Comparison of ENCODE assay signal across 8 cellular contexts in genomic region chr1:8047686-8048522, GRCh38. TPM values are rescaled to one million over a fixed set of nuclear protein-coding genes. Genes with fewer than 3 reads are reported as not detected.
DNase-seq lines count a peak whose midpoint lies in the region; ATAC-seq and TF ChIP-seq lines count a peak whose summit lies in the region.

No MANE protein-coding gene starts in this region.

- H2BK20ac ChIP-seq in H9 (ENCODE audit: low read depth, low read length, poor library complexity, severe bottlenecking) = no peak overlapping the region

- no peak overlapping the region for H3K18ac ChIP-seq in H9 (ENCODE audit: insufficient read length, low read depth, low read length)

- H3K4me1 ChIP-seq in GM23248 (ENCODE audit: insufficient read depth) (peaks cover 33% of the 10 kb centered on the region), skeletal muscle satellite cell (ENCODE audit: control insufficient read depth, insufficient read depth, low read length) (peaks cover 33% of the 10 kb centered on the region), H9 (ENCODE audit: insufficient read depth, low read length) (no peaks in the 10 kb centered on the region), MM.1S (ENCODE audit: low read length) (no peaks in the 10 kb centered on the region)

- no peak overlapping the region for H3K56ac ChIP-seq in H9 (ENCODE audit: insufficient read length, low read depth, low read length)

- H4K91ac ChIP-seq in H9 (ENCODE audit: insufficient read length, low read depth, low read length) = no peak overlapping the region

- H2BK15ac ChIP-seq in H9 (ENCODE audit: low read depth, low read length) = no peak overlapping the region

- H3K36me3 ChIP-seq in GM23248 (ENCODE audit: low read depth) (no peaks in the 10 kb centered on the region), skeletal muscle satellite cell (ENCODE audit: insufficient read depth, low read length) (no peaks in the 10 kb centered on the region), MM.1S (replicated peaks; ENCODE audit: insufficient read depth, low read length) (no peaks in the 10 kb centered on the region)

- no peak overlapping the region for H2BK5ac ChIP-seq in H9 (ENCODE audit: insufficient read length, low read length)

- H3K79me2 ChIP-seq in GM23248 (ENCODE audit: insufficient read depth) (no peaks in the 10 kb centered on the region), H9 (ENCODE audit: insufficient read depth, low read length) (no peaks in the 10 kb centered on the region), MM.1S (ENCODE audit: low read length) (no peaks in the 10 kb centered on the region)

- H3K27ac Mint-ChIP-seq in H9 = peak overlapping the region in 1 of 3 experiments; percentile 71; a peak in 2 of 7 replicates

- no peaks in the 10 kb centered on the region for H4K20me1 ChIP-seq in GM23248 (ENCODE audit: insufficient read depth)
- no peaks in the 10 kb centered on the region for H4K20me1 ChIP-seq in H9 (ENCODE audit: control insufficient read depth, insufficient read depth, insufficient read length)
- H4K20me1 ChIP-seq in MM.1S (ENCODE audit: insufficient read depth, low read length) = no peaks in the 10 kb centered on the region

- DNase-seq in GM23248 = peak; percentile 85
- peak; percentile 16 for DNase-seq in SK-MEL-5 (ENCODE audit: low read depth, low spot score)
- DNase-seq in fibroblast of villous mesenchyme (ENCODE audit: low read depth) = peak; percentile 98
- no peak for DNase-seq in H9
- DNase-seq in NK-92 (lab: John Stamatoyannopoulos, UW; ENCODE audit: unreplicated experiment) = no peak
- no peak for DNase-seq in MM.1S

- no peak overlapping the region for H4K8ac ChIP-seq in H9 (replicated peaks; ENCODE audit: insufficient read length, low read depth, low read length)

- H3K4ac ChIP-seq in H9 (ENCODE audit: low read depth, low read length) = no peak overlapping the region

- peaks cover 35% of the 10 kb centered on the region for H3F3A ChIP-seq in GM23248 (ENCODE audit: insufficient read depth)
- no peaks in the 10 kb centered on the region for H3F3A ChIP-seq in MM.1S (ENCODE audit: insufficient read depth, low read length)

- no peak overlapping the region for H3K4me3 Mint-ChIP-seq in H9

- H3K4me3 ChIP-seq in GM23248 = peak overlapping the region; percentile 40
- H3K4me3 ChIP-seq in fibroblast of villous mesenchyme (ENCODE audit: low read depth, low read length) = no peak overlapping the region
- peak overlapping the region; percentile 4 for H3K4me3 ChIP-seq in skeletal muscle satellite cell (ENCODE audit: low read length)
- H3K4me3 ChIP-seq in MM.1S (ENCODE audit: low read length) = no peak overlapping the region

- in situ Hi-C loops in GM23248 (cut with MboI) = loop anchor here (25.0 kb wide), 1 partner anchor 189 kb away; no protein-coding TSS in a partner anchor
- in situ Hi-C loops in SK-MEL-5 (cut with HindIII; ENCODE audit: low pct_unique_long_range_greater_than_20kb, low sequenced_read_pairs) = no loop called here

- no peaks in the 10 kb centered on the region for H3K79me1 ChIP-seq in H9 (ENCODE audit: insufficient read depth, low read depth, low read length, poor library complexity, severe bottlenecking)

- no peak overlapping the region for H4K5ac ChIP-seq in H9 (ENCODE audit: insufficient read length, low read depth, low read length)

- H2BK12ac ChIP-seq in H9 (ENCODE audit: insufficient read length, low read depth, low read length) = no peak overlapping the region

- no peak overlapping the region for H2BK120ac ChIP-seq in H9 (ENCODE audit: low read depth, low read length, poor library complexity, severe bottlenecking)

- no peak for TF ChIP-seq CTCF in fibroblast of villous mesenchyme (IDR thresholded peaks at IDR 0.05; ENCODE audit: insufficient read depth, low read depth, low read length)
- no peak for TF ChIP-seq CTCF in H9 (conservative IDR thresholded peaks at IDR 0.05)
- TF ChIP-seq CTCF in MM.1S (IDR thresholded peaks at IDR 0.05; ENCODE audit: low read length) = no peak

- no peak overlapping the region for H3K14ac ChIP-seq in H9 (ENCODE audit: insufficient read depth, low read length)

- H3K23ac ChIP-seq in H9 (ENCODE audit: insufficient read length, low read depth, low read length) = no peak overlapping the region

- H3K4me1 Mint-ChIP-seq in H9 = no peaks in the 10 kb centered on the region

- H3K9ac ChIP-seq in GM23248 = peak overlapping the region; percentile 69
- peak overlapping the region; percentile 71 for H3K9ac ChIP-seq in skeletal muscle satellite cell (ENCODE audit: low read depth, low read length)
- H3K9ac ChIP-seq in H9 (ENCODE audit: extremely low read depth, insufficient read length, low read length) = no peak overlapping the region
- H3K9ac ChIP-seq in MM.1S (ENCODE audit: low read length) = no peak overlapping the region

- H3T11ph ChIP-seq in H9 (ENCODE audit: low read length) = no peak overlapping the region

- no peak for ATAC-seq in GM19463 (IDR thresholded peaks at IDR 0.05; ENCODE audit: unreplicated experiment)

- 2 to 10% methylated on average over 7 of the region's 7 CpGs for WGBS in GM23248 (ENCODE audit: low coverage in 1 of 2, low lambda C conversion rate in 2 of 2, missing lambda C conversion rate in 2 of 2), 2 experiments
- WGBS in H9 (ENCODE audit: extremely low coverage, insufficient read length, low lambda C conversion rate) = no CpG with 5 or more reads among the region's 7 CpGs

- H3K27ac ChIP-seq in GM23248 (peak overlapping the region; percentile 88), H9 (ENCODE audit: insufficient read length, low read depth, low read length) (no peak overlapping the region), MM.1S (ENCODE audit: low read length) (no peak overlapping the region)

- peak overlapping the region; percentile 73 for H3K4me2 ChIP-seq in GM23248 (ENCODE audit: unreplicated experiment)
- H3K4me2 ChIP-seq in skeletal muscle satellite cell (ENCODE audit: low read length) = peak overlapping the region; percentile 59
- H3K4me2 ChIP-seq in H9 (ENCODE audit: insufficient read depth, insufficient read length, low read length) = no peak overlapping the region
- H3K4me2 ChIP-seq in MM.1S (ENCODE audit: low read depth, low read length) = no peak overlapping the region

- no peaks in the 10 kb centered on the region for H3K23me2 ChIP-seq in H9 (ENCODE audit: insufficient read length, low read depth, low read length, poor library complexity, severe bottlenecking)

- no peak overlapping the region for H2AK5ac ChIP-seq in H9 (ENCODE audit: insufficient read length, low read length)

- H3K36me3 Mint-ChIP-seq in H9 (ENCODE audit: insufficient read depth in 1 of 3, low read depth in 3 of 3) = peaks cover 0 to 4% (median 1%) of the 10 kb centered on the region in 3 experiments; a peak in 2 of 7 replicates

- H3K9me3 Mint-ChIP-seq in H9 = peaks cover 5% of the 10 kb centered on the region in 2 experiments; a peak in 3 of 5 replicates

- H3K9me3 ChIP-seq in GM23248 (ENCODE audit: low read depth) (no peaks in the 10 kb centered on the region), skeletal muscle satellite cell (replicated peaks; ENCODE audit: low read length) (no peaks in the 10 kb centered on the region), H9 (ENCODE audit: control insufficient read depth, low read depth, low read length) (no peaks in the 10 kb centered on the region), MM.1S (replicated peaks; ENCODE audit: insufficient read depth, low read length) (no peaks in the 10 kb centered on the region)

- 0 out of 2 replicates have a peak overlapping the region, but pooled peaks have one; percentile 5 for H2AFZ ChIP-seq in GM23248
- no peak overlapping the region for H2AFZ ChIP-seq in H9 (ENCODE audit: low read length)
- no peak overlapping the region for H2AFZ ChIP-seq in MM.1S (ENCODE audit: low read length)

- no peaks in the 10 kb centered on the region for H3K9me2 ChIP-seq in GM23248 (ENCODE audit: insufficient read depth)
- H3K9me2 ChIP-seq in MM.1S (replicated peaks; ENCODE audit: insufficient read depth, low read length) = no peaks in the 10 kb centered on the region

- H3K27me3 ChIP-seq in GM23248 (replicated peaks; ENCODE audit: insufficient read depth) = no peaks in the 10 kb centered on the region
- no peaks in the 10 kb centered on the region for H3K27me3 ChIP-seq in skeletal muscle satellite cell (ENCODE audit: control insufficient read depth, insufficient read depth, low read length)
- H3K27me3 ChIP-seq in H9 (ENCODE audit: insufficient read depth, low read length) = no peaks in the 10 kb centered on the region
- H3K27me3 ChIP-seq in MM.1S (replicated peaks; ENCODE audit: insufficient read depth, low read length) = peaks cover 13% of the 10 kb centered on the region

- no peaks in the 10 kb centered on the region for H3K27me3 Mint-ChIP-seq in H9 (ENCODE audit: low read depth)

RNA-seq across cellular contexts. Expression of gene ERRFI1, which starts 21.8 kb away (rescaled TPM):
- 50.8 and 55.1 TPM in 2 replicates for total RNA-seq in GM23248 (2014; rRNA removed; shearing (Covaris generic))
- polyA plus RNA-seq in GM23248 (2016; fragmentation: Nextera tagmentation; extraction: Ambion mirVana) = 29.7 and 31.3 TPM in 2 replicates
- 8.6 and 9.2 TPM in 2 replicates for total RNA-seq in SK-MEL-5 (2014; rRNA removed; shearing (Covaris generic))
- 34.8 and 38.1 TPM in 2 replicates for polyA plus RNA-seq in SK-MEL-5 (2015; cell fraction: cytosol; rRNA removed)
- polyA plus RNA-seq in SK-MEL-5 (2015; cell fraction: nucleus; rRNA removed) = 29.7 and 37.4 TPM in 2 replicates
- 34.8 and 70.4 TPM in 2 replicates for total RNA-seq in fibroblast of villous mesenchyme
- total RNA-seq in skeletal muscle satellite cell (2012; rRNA removed) = 38.3 and 86.7 TPM in 2 replicates
- total RNA-seq in H9 (2021) = 19.2 and 20.8 TPM in 2 replicates

Comparison
In these comparisons a context has a peak if more than half of its experiments do, and no peak if none do; other contexts are left out.
1. DNase-seq: peak in GM23248 (single experiment), SK-MEL-5 (single experiment) and fibroblast of villous mesenchyme (single experiment); none in H9 (single experiment), NK-92 (single experiment) and MM.1S (single experiment).
2. H3K4me2 ChIP-seq: peak in GM23248 (single experiment) and skeletal muscle satellite cell (single experiment); none in H9 (single experiment) and MM.1S (single experiment).
3. H3K4me3 ChIP-seq: peak in GM23248 (single experiment) and skeletal muscle satellite cell (single experiment); none in fibroblast of villous mesenchyme (single experiment) and MM.1S (single experiment).
4. H3K9ac ChIP-seq: peak in GM23248 (single experiment) and skeletal muscle satellite cell (single experiment); none in H9 (single experiment) and MM.1S (single experiment).